1 cellular context compared by ENCODE assay signal in genomic region chr2:226799211-226799975, GRCh38.
TF ChIP-seq lines count a peak whose summit lies in the region.

IRS1 (minus strand) TSS chr2:226799820; CDS start chr2:226798738, 1,082 bp downstream.

TF ChIP-seq in IMR-90, 13 proteins besides CTCF, POLR2A, EP300 and RAD21 (continued from another document):
- TF ChIP-seq USF2 (IDR thresholded peaks at IDR 0.05; ENCODE audit: low read depth, low read length) (peak; percentile 80), MAZ (IDR thresholded peaks at IDR 0.05; ENCODE audit: borderline replicate concordance, low read depth, low read length) (peak; percentile 82), ELK1 (IDR thresholded peaks at IDR 0.05; ENCODE audit: borderline replicate concordance, low read depth, low read length) (no peak), FOS (IDR thresholded peaks at IDR 0.05; ENCODE audit: low read depth, low read length) (no peak), MXI1 (IDR thresholded peaks at IDR 0.05; ENCODE audit: borderline replicate concordance, low read depth, low read length) (peak; percentile 72; the same call in 1 of the 2 replicates), RFX5 (IDR thresholded peaks at IDR 0.05; ENCODE audit: low read depth, low read length) (no peak)
TF ChIP-seq in IMR-90: peak in this region for 5.
